Comparison of ENCODE assay signal across 8 cellular contexts in the genomic region with DNA sequence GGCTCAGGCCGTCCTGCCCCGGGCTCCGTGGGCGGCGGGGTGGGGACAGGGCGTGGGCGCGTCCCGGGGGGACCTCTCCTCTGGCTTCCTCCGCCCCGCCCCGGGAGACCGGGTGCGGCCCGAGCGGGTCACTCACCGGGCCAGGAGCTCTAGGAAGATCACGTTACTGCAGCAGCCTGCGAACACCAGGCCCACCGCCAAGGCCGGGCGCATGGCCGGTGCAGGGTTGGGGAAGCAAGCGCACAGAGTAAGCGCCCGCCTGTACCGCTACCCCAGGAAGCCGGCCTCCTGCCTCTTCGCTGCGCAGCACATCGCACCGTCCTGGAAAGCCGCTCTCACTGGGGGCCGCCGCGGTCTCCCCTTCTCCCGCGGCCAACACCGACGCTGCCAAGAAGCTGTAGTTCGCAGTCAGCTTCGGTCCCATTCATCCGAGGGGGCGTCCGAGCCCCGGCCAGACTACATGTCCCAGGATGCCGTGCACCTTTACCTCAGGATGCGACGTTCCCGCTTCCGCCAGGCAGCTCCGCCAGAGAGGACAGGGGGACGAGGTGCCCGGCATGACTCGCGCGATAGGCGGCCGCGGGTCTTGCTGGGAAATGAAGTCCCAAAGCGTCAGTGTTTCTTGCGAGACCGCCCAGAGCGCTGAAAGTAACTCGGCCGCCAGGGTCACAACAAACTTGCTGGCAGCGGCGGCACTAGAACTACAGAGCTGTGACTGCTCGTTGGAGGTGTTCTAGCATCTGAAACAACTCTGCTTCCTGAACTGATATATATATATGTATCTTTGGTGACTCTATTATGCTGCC. TPM values are rescaled to one million over a fixed set of nuclear protein-coding genes. Genes with fewer than 3 reads are reported as not detected.
DNase-seq lines count a peak whose midpoint lies in the region; ATAC-seq and TF ChIP-seq lines count a peak whose summit lies in the region.

A gene with protein sequence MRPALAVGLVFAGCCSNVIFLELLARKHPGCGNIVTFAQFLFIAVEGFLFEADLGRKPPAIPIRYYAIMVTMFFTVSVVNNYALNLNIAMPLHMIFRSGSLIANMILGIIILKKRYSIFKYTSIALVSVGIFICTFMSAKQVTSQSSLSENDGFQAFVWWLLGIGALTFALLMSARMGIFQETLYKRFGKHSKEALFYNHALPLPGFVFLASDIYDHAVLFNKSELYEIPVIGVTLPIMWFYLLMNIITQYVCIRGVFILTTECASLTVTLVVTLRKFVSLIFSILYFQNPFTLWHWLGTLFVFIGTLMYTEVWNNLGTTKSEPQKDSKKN (minus strand): TSS at position 392 of the 806 bp plus-strand sequence. CDS start 179 bp downstream, at position 213.

- peaks cover 0 to 4% of the 10 kb centered on the region in 2 donors for H3K36me3 Mint-ChIP-seq in CD4-positive, alpha-beta memory T cell
- no peaks in the 10 kb centered on the region for H3K36me3 Mint-ChIP-seq in activated CD4-positive, alpha-beta memory T cell treated with anti-CD3 and anti-CD28 coated beads for 36 hours

- peaks cover 2% of the 10 kb centered on the region in 2 donors for H3K27me3 Mint-ChIP-seq in CD4-positive, alpha-beta memory T cell
- H3K27me3 Mint-ChIP-seq in activated CD4-positive, alpha-beta memory T cell treated with anti-CD3 and anti-CD28 coated beads for 36 hours = no peaks in the 10 kb centered on the region

- peak within 1 kb of the TSS; percentile 2 to 81 for H3K4me3 ChIP-seq in CD4-positive, alpha-beta memory T cell (ENCODE audit: low read length in 2 of 2)
- H3K4me3 ChIP-seq in duodenal mucosa (ENCODE audit: low read depth in 1 of 2, low read length in 2 of 2) = peak within 1 kb of the TSS; percentile 82 to 92
- peak within 1 kb of the TSS; percentile 75 to 100 (median 83) for H3K4me3 ChIP-seq in right lobe of liver

- H3K4me1 Mint-ChIP-seq in CD4-positive, alpha-beta memory T cell = peaks cover 12 to 24% (median 17%) of the 10 kb centered on the region in 4 donors
- H3K4me1 Mint-ChIP-seq in activated CD4-positive, alpha-beta memory T cell treated with anti-CD3 and anti-CD28 coated beads for 36 hours (ENCODE audit: low read depth) = peaks cover 19% of the 10 kb centered on the region

- peaks cover 17% of the 10 kb centered on the region for H3K4me1 ChIP-seq in CD4-positive, alpha-beta memory T cell (ENCODE audit: insufficient read depth, low read length)
- peaks cover 13 to 14% of the 10 kb centered on the region in 2 donors for H3K4me1 ChIP-seq in duodenal mucosa (ENCODE audit: control insufficient read depth in 1 of 2, insufficient read depth in 2 of 2, low read length in 2 of 2)
- peaks cover 0 to 12% (median 0%) of the 10 kb centered on the region in 4 donors for H3K4me1 ChIP-seq in right lobe of liver

- 0% methylated on average over 16 of the region's 69 CpGs for WGBS in right lobe of liver (ENCODE audit: insufficient coverage, low coverage, low lambda C conversion rate, missing lambda C conversion rate)

- peak within 1 kb of the TSS; percentile 81 to 86 for H3K9ac ChIP-seq in duodenal mucosa (ENCODE audit: low read depth in 1 of 2, low read length in 2 of 2)

- peak; percentile 99 for ATAC-seq in GM19438 (IDR thresholded peaks at IDR 0.05; ENCODE audit: low read depth, unreplicated experiment)
- ATAC-seq in HG03575 (IDR thresholded peaks at IDR 0.05; ENCODE audit: extremely low read depth, insufficient number of reproducible peaks, low FRiP score, unreplicated experiment) = peak; percentile 96
- ATAC-seq in right lobe of liver = peak; percentile 97 to 99 (median 98)

- peak within 1 kb of the TSS; percentile 95 to 98 (median 96) for H3K4me3 Mint-ChIP-seq in CD4-positive, alpha-beta memory T cell
- H3K4me3 Mint-ChIP-seq in activated CD4-positive, alpha-beta memory T cell treated with anti-CD3 and anti-CD28 coated beads for 36 hours = peak within 1 kb of the TSS; percentile 90

- TF ChIP-seq POLR2A in right lobe of liver (IDR thresholded peaks at IDR 0.05) = peak; percentile 69

- H3K27ac Mint-ChIP-seq in CD4-positive, alpha-beta memory T cell = peak within 1 kb of the TSS; percentile 83 to 97 (median 92)
- H3K27ac Mint-ChIP-seq in activated CD4-positive, alpha-beta memory T cell treated with anti-CD3 and anti-CD28 coated beads for 36 hours = peak within 1 kb of the TSS; percentile 72

- peak; percentile 90 to 96 (median 93) for DNase-seq in CD4-positive, alpha-beta memory T cell
- DNase-seq in NCI-H82 treated with DMSO at 0.1 percent for 48 hours (lab: John Stamatoyannopoulos, UW; ENCODE audit: unreplicated experiment) (peak; percentile 88), right lobe of liver (peak; percentile 98 to 99 (median 99))
- peak; percentile 97 for DNase-seq in activated CD4-positive, alpha-beta memory T cell treated with anti-CD3 and anti-CD28 coated beads for 36 hours
- peak; percentile 90 to 95 for DNase-seq in stimulated activated CD4-positive, alpha-beta T cell treated with anti-CD3 and anti-CD28 coated beads, Interleukin-4, amount 100 ng/mL, for 4 hours

- POLR2A ChIA-PET in CD4-positive, alpha-beta memory T cell (lab: Charles Lee; ENCODE audit: partially characterized antibody) = interaction anchor here (1.0 to 1.7 kb wide), 4 partner anchors 116 to 894 kb away, joined by 3 to 7 read pairs (median 5); partner anchors contain the start of genes LRGUK, TMEM140 and WDR91
- POLR2A ChIA-PET in activated CD4-positive, alpha-beta memory T cell treated with anti-CD3 and anti-CD28 coated beads for 36 hours (lab: Charles Lee) = interaction anchor here (1.0 to 1.4 kb wide), 2 partner anchors 116 to 329 kb away, joined by 5 read pairs; partner anchors contain the start of gene BPGM

- H3K27me3 ChIP-seq in CD4-positive, alpha-beta memory T cell (ENCODE audit: insufficient read depth, low read length) = no peaks in the 10 kb centered on the region
- H3K27me3 ChIP-seq in duodenal mucosa (ENCODE audit: control insufficient read depth in 1 of 2, insufficient read depth in 2 of 2, low read length in 2 of 2) (no peaks in the 10 kb centered on the region), right lobe of liver (no peaks in the 10 kb centered on the region)

- peak; percentile 14 to 37 (median 20) for TF ChIP-seq CTCF in right lobe of liver (IDR thresholded peaks at IDR 0.05)

- peaks cover 0 to 4% (median 0%) of the 10 kb centered on the region in 8 donors for H3K9me3 Mint-ChIP-seq in CD4-positive, alpha-beta memory T cell
- no peaks in the 10 kb centered on the region for H3K9me3 Mint-ChIP-seq in activated CD4-positive, alpha-beta memory T cell treated with anti-CD3 and anti-CD28 coated beads for 36 hours

- H3K27ac ChIP-seq in CD4-positive, alpha-beta memory T cell (ENCODE audit: low read depth, low read length) = peak within 1 kb of the TSS; percentile 59
- peak within 1 kb of the TSS; percentile 53 for H3K27ac ChIP-seq in duodenal mucosa (ENCODE audit: low read depth, low read length)
- H3K27ac ChIP-seq in right lobe of liver = peak within 1 kb of the TSS; percentile 74 to 91 (median 75)

- intact Hi-C loops in CD4-positive, alpha-beta memory T cell (cut with micrococcal nuclease) = loop anchor here (1.0 to 5.0 kb wide), 11 partner anchors 42 to 1661 kb away; partner anchors contain the start of genes AGBL3, AKR1B1, BPGM and CNOT4
- intact Hi-C loops in activated CD4-positive, alpha-beta memory T cell treated with anti-CD3 and anti-CD28 coated beads for 36 hours (cut with micrococcal nuclease) = loop anchor here (1.0 to 10.0 kb wide), 7 partner anchors 41 to 1659 kb away; partner anchors contain the start of genes AKR1B1 and LRGUK
- intact Hi-C loops in right lobe of liver (cut with DNase I) = no loop called here

- no peaks in the 10 kb centered on the region for H3K9me3 ChIP-seq in CD4-positive, alpha-beta memory T cell (ENCODE audit: control insufficient read depth in 1 of 2, low read length in 2 of 2)
- no peaks in the 10 kb centered on the region for H3K9me3 ChIP-seq in duodenal mucosa (ENCODE audit: control insufficient read depth in 1 of 2, low read length in 2 of 2)
- H3K9me3 ChIP-seq in right lobe of liver = no peaks in the 10 kb centered on the region

- CTCF ChIA-PET in CD4-positive, alpha-beta memory T cell (lab: Charles Lee; ENCODE audit: partially characterized antibody) = interaction anchor here (0.8 to 1.9 kb wide), 9 partner anchors 10 to 670 kb away, joined by 3 to 10 read pairs (median 4); partner anchors contain the start of genes AGBL3 and AKR1B1
- CTCF ChIA-PET in activated CD4-positive, alpha-beta memory T cell treated with anti-CD3 and anti-CD28 coated beads for 36 hours (lab: Charles Lee) = interaction anchor here (1.0 to 1.5 kb wide), 9 partner anchors 10 to 237 kb away, joined by 3 to 10 read pairs (median 5); partner anchors contain the start of genes AKR1B1 and LRGUK

- H3K36me3 ChIP-seq in CD4-positive, alpha-beta memory T cell (ENCODE audit: insufficient read depth, low read length) = no peaks in the 10 kb centered on the region
- no peaks in the 10 kb centered on the region for H3K36me3 ChIP-seq in duodenal mucosa (ENCODE audit: control insufficient read depth in 1 of 2, insufficient read depth in 2 of 2, low read length in 2 of 2)
- H3K36me3 ChIP-seq in right lobe of liver = no peaks in the 10 kb centered on the region

RNA-seq across cellular contexts. Expression of the gene that starts here (rescaled TPM):
- total RNA-seq in CD4-positive, alpha-beta memory T cell = 10 to 100 TPM; 10.5 to 10.7 TPM
- 10 to 100 TPM; 17.3 to 18.0 TPM for polyA plus RNA-seq in CD4-positive, alpha-beta memory T cell
- total RNA-seq in activated CD4-positive, alpha-beta memory T cell treated with anti-CD3 and anti-CD28 coated beads for 36 hours = 10 to 100 TPM; 10.9 to 14.5 TPM
- total RNA-seq in right lobe of liver = 10 to 100 TPM in 4 of 6 experiments, 1 to 10 TPM in 2; 8.9 to 13.5 (median 10.4) TPM

Comparison
In these comparisons a context has a peak if more than half of its experiments do, and no peak if none do; other contexts are left out.
1. Peak in every context shown above with its lines: DNase-seq, ATAC-seq, H3K4me3 ChIP-seq and H3K27ac ChIP-seq.
2. intact Hi-C loops: an anchor here in CD4-positive, alpha-beta memory T cell (1.0 to 5.0 kb wide) and activated CD4-positive, alpha-beta memory T cell treated with anti-CD3 and anti-CD28 coated beads for 36 hours (1.0 to 10.0 kb wide); none called in right lobe of liver.